34 cellular contexts compared by ENCODE assay signal in the genomic region with DNA sequence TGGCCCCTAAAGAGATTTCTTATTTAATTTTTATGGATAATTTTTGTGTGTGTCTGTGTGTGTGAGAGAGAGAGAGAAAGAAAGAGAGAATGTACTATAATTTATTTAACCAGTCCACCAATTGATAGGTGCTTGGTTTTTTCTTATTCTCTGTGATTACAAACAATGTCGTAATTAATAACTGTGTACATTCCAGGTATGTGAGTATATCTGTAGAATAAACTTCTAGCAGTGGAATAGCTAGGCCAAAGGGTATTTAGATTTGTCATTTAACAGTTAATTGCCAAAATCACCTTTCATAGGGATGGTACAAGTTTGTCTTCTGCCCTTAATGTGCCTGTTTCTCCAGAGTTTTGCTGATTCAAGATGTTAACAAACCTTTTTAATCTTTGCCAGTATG.
"Had no signal": no experiment of that assay in that cellular context is flagged by ENCODE, and none has a peak within 500 bp of the region (broad histone marks: within the 10 kb centered on the region; RNA-seq: fewer than 3 reads in every experiment).

No MANE protein-coding gene starts in this region.

- H3K9me3 ChIP-seq: MG63 had no signal

- H3K4me3 ChIP-seq: MG63 had no signal

- H3K36me3 ChIP-seq: MG63 had no signal

- H3K27me3 ChIP-seq: MG63 had no signal

- DNase-seq: Kasumi-1, MG63, MM.1S, MV-4-11, NCI-H1048, NCI-H1092, NCI-H1092 treated with DMSO at 0.1 percent for 48 hours, NCI-H1105, NCI-H1105 treated with DMSO at 0.1 percent for 48 hours, NCI-H1417, NCI-H1417 treated with DMSO at 0.1 percent for 48 hours, NCI-H1436, NCI-H1436 treated with DMSO at 0.1 percent for 48 hours, NCI-H146, NCI-H1694, NCI-H1694 treated with DMSO at 0.1 percent for 48 hours, NCI-H187, NCI-H187 treated with DMSO at 0.1 percent for 48 hours, NCI-H1930, NCI-H2029, NCI-H2029 treated with DMSO at 0.1 percent for 48 hours, NCI-H2081, NCI-H2081 treated with DMSO at 0.1 percent for 48 hours, NCI-H2107, NCI-H2171, NCI-H2171 treated with DMSO at 0.1 percent for 48 hours, NCI-H2227 treated with DMSO at 0.1 percent for 48 hours, NCI-H226, NCI-H345, NCI-H446, NCI-H446 treated with DMSO at 0.1 percent for 48 hours, NCI-H510A, NCI-H510A treated with DMSO at 0.1 percent for 48 hours, NCI-H524 had no signal
